In the genomic region with DNA sequence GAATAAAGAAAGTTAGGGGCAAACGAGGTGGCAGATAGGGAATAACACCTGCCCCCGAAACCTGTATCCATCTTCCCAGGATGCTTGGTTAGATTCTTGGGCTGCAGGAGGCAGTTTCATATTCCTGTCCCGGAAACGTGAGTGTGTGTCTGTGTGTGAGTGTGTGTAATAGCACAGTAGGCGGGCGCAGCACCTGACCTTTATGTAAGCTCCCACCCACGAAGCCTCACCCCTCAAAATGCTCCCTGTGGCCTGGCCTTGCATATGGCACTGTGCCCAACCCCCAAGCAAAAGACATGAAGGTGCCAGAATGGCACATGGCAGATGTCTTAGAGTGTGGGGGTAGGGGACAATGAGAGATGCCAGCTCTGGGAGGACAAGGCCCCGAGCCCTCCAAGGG, we compare ENCODE assay signal across 1 cellular context.
TF ChIP-seq lines count a peak whose summit lies in the region.

No MANE protein-coding gene starts in this region.

TF ChIP-seq in H1, 55 proteins besides CTCF, POLR2A, EP300 and RAD21:
- TF ChIP-seq EZH2 (IDR thresholded peaks at IDR 0.05; ENCODE audit: low read depth, low read length, severe bottlenecking) = no peak
